In genomic region chr11:62930157-62930556, GRCh38 we compare ENCODE assay signal across 2 cellular contexts.
TF ChIP-seq lines count a peak whose summit lies in the region.

No MANE protein-coding gene starts in this region.

TF ChIP-seq in SK-N-SH, 30 proteins besides CTCF, POLR2A, EP300 and RAD21:
- TF ChIP-seq MXI1 (IDR thresholded peaks at IDR 0.05; ENCODE audit: low read depth, low read length) (no peak), ELF1 (IDR thresholded peaks at IDR 0.05) (no peak), MEF2A (IDR thresholded peaks at IDR 0.05; ENCODE audit: borderline replicate concordance, low read depth) (no peak), POLR2AphosphoS5 (IDR thresholded peaks at IDR 0.05; ENCODE audit: low read depth, low read length) (no peak), ZBTB33 (IDR thresholded peaks at IDR 0.05; ENCODE audit: borderline replicate concordance, low read depth) (no peak), USF2 (IDR thresholded peaks at IDR 0.05; ENCODE audit: borderline replicate concordance, low read depth, low read length) (no peak), GATA2 (CRISPR knock-in tag; IDR thresholded peaks at IDR 0.05) (no peak), YY1 (IDR thresholded peaks at IDR 0.05; ENCODE audit: low read depth) (no peak), NRF1 (IDR thresholded peaks at IDR 0.05; ENCODE audit: low read depth, low read length) (no peak), TAF1 (IDR thresholded peaks at IDR 0.05; ENCODE audit: borderline replicate concordance, low read depth, low read length) (no peak), SIN3A (IDR thresholded peaks at IDR 0.05; ENCODE audit: borderline replicate concordance, low read depth, low read length) (no peak), REST (IDR thresholded peaks at IDR 0.05; ENCODE audit: low read depth, low read length) (no peak)

TF ChIP-seq in SK-N-SH treated with all-trans-retinoic acid at 6 μM for 48 hours, 23 proteins besides CTCF, POLR2A, EP300 and RAD21:
- no peak for TF ChIP-seq RARB (CRISPR knock-in tag; IDR thresholded peaks at IDR 0.05)
- no peak for TF ChIP-seq GLIS3 (CRISPR knock-in tag; IDR thresholded peaks at IDR 0.05)
- TF ChIP-seq PPARA (CRISPR knock-in tag; IDR thresholded peaks at IDR 0.05; ENCODE audit: borderline replicate concordance): no peak
- TF ChIP-seq ZFP30 (CRISPR knock-in tag; IDR thresholded peaks at IDR 0.05): no peak
- no peak for TF ChIP-seq TOX (CRISPR knock-in tag; IDR thresholded peaks at IDR 0.05; ENCODE audit: borderline replicate concordance)
- no peak for TF ChIP-seq OSR1 (CRISPR knock-in tag; IDR thresholded peaks at IDR 0.05)
- no peak for TF ChIP-seq TCF4 (CRISPR knock-in tag; IDR thresholded peaks at IDR 0.05; ENCODE audit: borderline replicate concordance)
- TF ChIP-seq ZC3H10 (CRISPR knock-in tag; IDR thresholded peaks at IDR 0.05): no peak
- no peak for TF ChIP-seq ZNF565 (CRISPR knock-in tag; conservative IDR thresholded peaks at IDR 0.05; ENCODE audit: low read depth)
- TF ChIP-seq ARNTL (CRISPR knock-in tag; IDR thresholded peaks at IDR 0.05; ENCODE audit: borderline replicate concordance, low read depth): no peak
- no peak for TF ChIP-seq POU6F1 (CRISPR knock-in tag; IDR thresholded peaks at IDR 0.05; ENCODE audit: borderline replicate concordance, low read depth)
- TF ChIP-seq PATZ1 (CRISPR knock-in tag; IDR thresholded peaks at IDR 0.05; ENCODE audit: borderline replicate concordance): no peak
- TF ChIP-seq ZFP3 (CRISPR knock-in tag; IDR thresholded peaks at IDR 0.05): no peak
- no peak for TF ChIP-seq ZNF8 (CRISPR knock-in tag; IDR thresholded peaks at IDR 0.05)
- no peak for TF ChIP-seq BACH2 (CRISPR knock-in tag; IDR thresholded peaks at IDR 0.05; ENCODE audit: borderline replicate concordance)
